8 cellular contexts compared by ENCODE assay signal in the genomic region with DNA sequence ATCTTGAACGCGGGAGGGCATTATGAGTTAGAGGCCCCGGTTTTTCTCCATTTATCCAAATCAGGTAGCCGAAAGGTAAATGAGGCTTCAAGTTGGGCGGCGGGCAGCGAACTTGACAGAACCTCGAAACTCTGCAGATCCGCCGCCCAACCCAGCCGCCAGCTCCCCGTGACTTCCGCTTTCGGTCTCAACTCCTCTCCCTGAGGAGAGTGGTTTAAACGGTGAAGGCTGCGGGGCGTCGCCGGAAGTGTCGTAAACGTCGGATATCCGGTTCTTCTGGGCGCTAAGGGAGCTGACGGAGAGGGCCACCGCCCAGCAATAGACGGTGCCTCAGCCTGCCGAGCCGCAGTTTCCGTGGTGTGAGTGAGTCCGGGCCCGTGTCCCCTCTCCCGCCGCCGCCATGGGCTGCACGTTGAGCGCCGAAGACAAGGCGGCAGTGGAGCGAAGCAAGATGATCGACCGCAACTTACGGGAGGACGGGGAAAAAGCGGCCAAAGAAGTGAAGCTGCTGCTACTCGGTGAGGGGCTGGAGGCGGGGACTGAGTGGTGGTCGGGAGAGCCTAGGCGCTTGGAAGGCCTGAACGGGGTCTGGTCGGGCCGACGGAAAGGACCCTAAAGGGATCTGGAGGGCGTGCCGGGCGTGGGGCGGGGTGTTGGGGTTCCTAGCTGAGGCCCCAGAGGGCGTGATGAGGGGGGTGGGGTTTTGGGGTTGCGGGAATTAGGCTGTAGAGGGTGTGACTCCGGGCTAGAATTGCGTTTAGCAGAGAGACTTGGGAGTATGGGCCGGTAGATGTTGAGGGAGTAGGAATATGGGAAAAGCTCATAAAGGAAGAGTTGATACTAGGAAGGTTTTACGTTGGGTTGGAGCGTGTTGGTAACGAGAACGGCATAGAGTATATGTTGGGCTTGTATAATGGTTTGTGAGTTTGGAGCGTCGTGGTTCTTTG. TPM values are rescaled to one million over a fixed set of nuclear protein-coding genes. Genes with fewer than 3 reads are reported as not detected.
DNase-seq lines count a peak whose midpoint lies in the region; ATAC-seq and TF ChIP-seq lines count a peak whose summit lies in the region.

A gene (plus strand): TSS at position 295 of the 947 bp plus-strand sequence. CDS start 106 bp downstream, at position 401.

- peaks cover 55 to 71% of the 10 kb centered on the region in 2 donors for H3K4me1 Mint-ChIP-seq in immature natural killer cell

- no peak for TF ChIP-seq CTCF in AG09319 (IDR thresholded peaks at IDR 0.05; ENCODE audit: low read depth, low read length)

- H3K36me3 Mint-ChIP-seq in immature natural killer cell: no peaks in the 10 kb centered on the region

- ATAC-seq in GM19025 (IDR thresholded peaks at IDR 0.05; ENCODE audit: low read depth, unreplicated experiment): peak; percentile 95
- peak; percentile 90 for ATAC-seq in HG03280 (IDR thresholded peaks at IDR 0.05; ENCODE audit: unreplicated experiment)

- peaks cover 5 to 22% (median 13%) of the 10 kb centered on the region in 3 donors for H3K27me3 Mint-ChIP-seq in immature natural killer cell (ENCODE audit: low read depth in 3 of 3)

- DNase-seq in AG09319 (ENCODE audit: extremely low read depth, low read depth): peak; percentile 90
- peak; percentile 95 for DNase-seq in NCI-H345 (lab: John Stamatoyannopoulos, UW)
- DNase-seq in activated CD4-positive, CD25-positive, alpha-beta regulatory T cell (lab: John Stamatoyannopoulos, UW): peak; percentile 87 to 94 (median 92)
- DNase-seq in central memory CD4-positive, alpha-beta T cell: peak; percentile 96
- peak; percentile 96 for DNase-seq in immature natural killer cell
- peak; percentile 85 for DNase-seq in smooth muscle cell of the brain vasculature (ENCODE audit: low read depth, low spot score)

- no peaks in the 10 kb centered on the region for H3K9me3 Mint-ChIP-seq in immature natural killer cell

- H3K4me3 Mint-ChIP-seq in immature natural killer cell: peak within 1 kb of the TSS; percentile 93 to 99 (median 99)

- H3K27ac Mint-ChIP-seq in immature natural killer cell: peak within 1 kb of the TSS; percentile 95 to 99 (median 98)

RNA-seq across cellular contexts. Expression of the gene that starts here (rescaled TPM):
- 10 to 100 TPM in 2 of 3 donors, 1 to 10 TPM in 1; 8.8 to 16.8 (median 10.3) TPM for polyA plus RNA-seq in immature natural killer cell

Comparison
In these comparisons a context has a peak if more than half of its experiments do, and no peak if none do; other contexts are left out.
1. Peak in every context shown above with its lines: DNase-seq and ATAC-seq.